ENCODE assay signal across 9 cellular contexts in genomic region chr13:43852923-43853404, GRCh38. TPM values are rescaled to one million over a fixed set of nuclear protein-coding genes. Genes with fewer than 3 reads are reported as not detected.
"Had no signal": no experiment of that assay in that cellular context is flagged by ENCODE, and none has a peak within 500 bp of the region (broad histone marks: within the 10 kb centered on the region; RNA-seq: fewer than 3 reads in every experiment).

No MANE protein-coding gene starts in this region.

- FAIRE-seq: HepG2, HTR-8/SVneo, K562 had no signal

- H3K4me2 ChIP-seq: KMS-11 had no signal

- H3K27me3 Mint-ChIP-seq: IgD-negative memory B cell had no signal

- ATAC-seq: HepG2, K562 had no signal

- H3K4me3 ChIP-seq: K562 had no signal

- H3K27ac ChIP-seq: HL-60, KMS-11 had no signal

- DNase-seq: IMR-90, KBM-7, KG1 had no signal

- H3K27ac Mint-ChIP-seq: IgD-negative memory B cell had no signal

- H3K4me1 Mint-ChIP-seq: IgD-negative memory B cell had no signal

- H3K9ac ChIP-seq: KMS-11 had no signal

RNA-seq across cellular contexts. Expression of gene CCDC122, which starts 26.6 kb away (rescaled TPM):
- total RNA-seq: K562 had no signal
- polyA plus RNA-seq: K562 had no signal

RNA-seq across cellular contexts. Expression of gene LACC1, which starts 26.7 kb away (rescaled TPM):
- polyA plus RNA-seq: K562 had no signal
